Comparison of ENCODE assay signal across 22 cellular contexts in the genomic region with DNA sequence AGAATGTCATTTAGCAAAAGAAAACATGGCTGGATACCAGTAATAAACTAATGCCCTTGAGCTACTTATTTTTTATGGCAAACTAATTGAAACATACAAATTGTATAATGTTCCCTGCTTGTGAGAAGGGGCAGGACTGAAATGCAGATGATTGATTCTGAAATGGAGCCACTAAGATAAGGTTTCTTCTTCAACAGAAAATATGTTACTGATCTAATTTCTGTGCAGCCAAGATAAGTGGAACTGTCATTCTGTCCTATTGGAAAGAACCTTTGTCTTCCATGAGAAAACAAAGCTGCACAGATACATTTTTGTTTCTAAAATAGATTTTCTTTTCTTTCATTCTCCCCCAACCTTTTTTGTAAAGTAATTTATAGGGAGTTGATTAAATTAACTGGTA. TPM values are rescaled to one million over a fixed set of nuclear protein-coding genes. Genes with fewer than 3 reads are reported as not detected.
DNase-seq lines count a peak whose midpoint lies in the region; ATAC-seq and TF ChIP-seq lines count a peak whose summit lies in the region.
"Had no signal": no experiment of that assay in that cellular context is flagged by ENCODE, and none has a peak within 500 bp of the region (broad histone marks: within the 10 kb centered on the region; RNA-seq: fewer than 3 reads in every experiment).

No MANE protein-coding gene starts in this region.

- no peak overlapping the region for H3K4me3 Mint-ChIP-seq in brain
- no peak overlapping the region for H3K4me3 Mint-ChIP-seq in nephron
- H3K4me3 Mint-ChIP-seq: CD8-positive, alpha-beta T cell; GM23338 had no signal

- no peak overlapping the region for H3K4me3 ChIP-seq in left ventricle myocardium inferior
- H3K4me3 ChIP-seq: GM23338, HAP-1 had no signal

- intact Hi-C loops in left ventricle myocardium inferior (cut with micrococcal nuclease): no loop called here
- intact Hi-C loops in left cardiac atrium (cut with DNase I): no loop called here

- H3K27ac Mint-ChIP-seq in brain (peak overlapping the region in 3 of 5 experiments; percentile 57 to 80 (median 68)), nephron (peak overlapping the region in 2 of 3 experiments; percentile 15 to 23)
- H3K27ac Mint-ChIP-seq: CD8-positive, alpha-beta T cell; GM23338 had no signal

- peaks cover 47% of the 10 kb centered on the region for H3K36me3 Mint-ChIP-seq in brain
- H3K36me3 Mint-ChIP-seq in nephron (ENCODE audit: low read depth): peaks cover 19% of the 10 kb centered on the region
- H3K36me3 Mint-ChIP-seq: CD8-positive, alpha-beta T cell had no signal

- H3K27me3 ChIP-seq in left ventricle myocardium inferior (ENCODE audit: low read depth): no peaks in the 10 kb centered on the region

- H3K36me3 ChIP-seq in left ventricle myocardium inferior: peaks cover 10% of the 10 kb centered on the region
- H3K36me3 ChIP-seq: HAP-1 had no signal

- peaks cover 8% of the 10 kb centered on the region for H3K9me3 ChIP-seq in left ventricle myocardium inferior (replicated peaks)
- H3K9me3 ChIP-seq: HAP-1 had no signal

- no peak for TF ChIP-seq CTCF in left ventricle myocardium inferior (IDR thresholded peaks at IDR 0.05; ENCODE audit: borderline replicate concordance)
- no peak for TF ChIP-seq CTCF in brain (conservative IDR thresholded peaks at IDR 0.05)
- no peak for TF ChIP-seq CTCF in nephron (IDR thresholded peaks at IDR 0.05; ENCODE audit: unreplicated experiment in 3 of 3)

- H3K27ac ChIP-seq in left ventricle myocardium inferior (replicated peaks): peak overlapping the region; percentile 23

- H3K4me1 Mint-ChIP-seq in brain (peaks cover 26% of the 10 kb centered on the region), nephron (peaks cover 19% of the 10 kb centered on the region)

- H3K27me3 Mint-ChIP-seq in brain: no peaks in the 10 kb centered on the region
- peaks cover 3% of the 10 kb centered on the region for H3K27me3 Mint-ChIP-seq in nephron (ENCODE audit: low read depth)

- H3K4me1 ChIP-seq in left ventricle myocardium inferior: peaks cover 67% of the 10 kb centered on the region
- H3K4me1 ChIP-seq: HAP-1 had no signal

- ATAC-seq in left cardiac atrium (no peak), HG03521 (IDR thresholded peaks at IDR 0.05; ENCODE audit: unreplicated experiment) (no peak)
- ATAC-seq: CD8-positive, alpha-beta T cell; GM23338; PC-3 had no signal

- no peak for DNase-seq in left ventricle myocardium inferior
- DNase-seq in left cardiac atrium: no peak
- DNase-seq in dermis blood vessel endothelial cell: no peak
- no peak for DNase-seq in NCI-H1048 (lab: John Stamatoyannopoulos, UW)
- DNase-seq in iPS-NIHi11 (ENCODE audit: low spot score): no peak
- DNase-seq: AML-193; C1 segment of cervical spinal cord; CD8-positive, alpha-beta T cell; Karpas-422; MV-4-11; NCI-H1694; NCI-H2081 treated with DMSO at 0.1 percent for 48 hours; NCI-H446; NCI-H526 treated with DMSO at 0.1 percent for 48 hours; PC-3; RPMI8226; SIG-M5 had no signal

- H3K9me3 Mint-ChIP-seq in brain (peaks cover 5 to 24% (median 13%) of the 10 kb centered on the region in 5 experiments), nephron (peaks cover 15% of the 10 kb centered on the region)
- H3K9me3 Mint-ChIP-seq: CD8-positive, alpha-beta T cell had no signal

RNA-seq across cellular contexts. Expression of a gene that starts 40.0 kb away (rescaled TPM):
- total RNA-seq in left ventricle myocardium inferior (29.9 TPM), left cardiac atrium (10 to 100 TPM; 26.8 to 33.3 TPM), dermis blood vessel endothelial cell (27.1 and 27.7 TPM in 2 replicates)
- 3.2 TPM for polyA plus RNA-seq in brain (ENCODE audit: insufficient read depth, low read depth, low replicate concordance)
- total RNA-seq: CD8-positive, alpha-beta T cell had no signal
